In genomic region chr11:6757373-6757967, GRCh38 we compare ENCODE assay signal across 8 cellular contexts. TPM values are rescaled to one million over a fixed set of nuclear protein-coding genes. Genes with fewer than 3 reads are reported as not detected.
DNase-seq lines count a peak whose midpoint lies in the region; ATAC-seq, FAIRE-seq and TF ChIP-seq lines count a peak whose summit lies in the region.

No MANE protein-coding gene starts in this region.

- peak; percentile 95 for FAIRE-seq in GM12892 (lab: Jason Lieb, UNC)
- FAIRE-seq in RCC 7860 (lab: Jason Lieb, UNC): no peak

- intact Hi-C loops in posterior cingulate gyrus (cut with DNase I): loop anchor here (1.0 to 5.0 kb wide), 3 partner anchors 54 to 375 kb away; partner anchors contain the start of genes ARFIP2 and TIMM10B

- ATAC-seq in HG03196 (IDR thresholded peaks at IDR 0.05; ENCODE audit: unreplicated experiment) (peak; percentile 76), HG02840 (IDR thresholded peaks at IDR 0.05; ENCODE audit: low FRiP score, unreplicated experiment) (no peak)

- no peak for TF ChIP-seq POLR2A in GM12892 (IDR thresholded peaks at IDR 0.05; ENCODE audit: low read depth, low read length)

- DNase-seq in AG08396 (ENCODE audit: low spot score) (peak; percentile 61), GM12892 (ENCODE audit: insufficient read length) (no peak), RCC 7860 (ENCODE audit: low spot score) (peak; percentile 19), glomerular endothelial cell (ENCODE audit: extremely low read depth, low read depth, low spot score) (peak; percentile 67), posterior cingulate gyrus (peak in 8 of 10 donors; percentile 17 to 87 (median 60))
- peak; percentile 83 for DNase-seq in activated effector memory CD4-positive, alpha-beta T cell treated with anti-CD3 and anti-CD28 coated beads, Interleukin-2, amount 50 U/mL, for 16 hours

RNA-seq across cellular contexts. Expression of gene OR2AG2, which starts 14.3 kb away (rescaled TPM):
- not detected for polyA plus RNA-seq in GM12892 (2012; ENCODE audit: missing spikeins)
- total RNA-seq in glomerular endothelial cell: 0.15 and 0.18 TPM in 2 replicates

RNA-seq across cellular contexts. Expression of gene OR2AG1, which starts 25.4 kb away (rescaled TPM):
- not detected for polyA plus RNA-seq in GM12892 (2012; ENCODE audit: missing spikeins)
- total RNA-seq in glomerular endothelial cell: not detected in 2 replicates

RNA-seq across cellular contexts. Expression of gene OR6A2, which starts 42.0 kb away (rescaled TPM):
- not detected for polyA plus RNA-seq in GM12892 (2012; ENCODE audit: missing spikeins)
- total RNA-seq in glomerular endothelial cell: 0.19 and 0.29 TPM in 2 replicates
